23 cellular contexts compared by ENCODE assay signal in genomic region chr11:133937015-133937414, GRCh38. TPM values are rescaled to one million over a fixed set of nuclear protein-coding genes. Genes with fewer than 3 reads are reported as not detected.
DNase-seq lines count a peak whose midpoint lies in the region; ATAC-seq and TF ChIP-seq lines count a peak whose summit lies in the region.
"Had no signal": no experiment of that assay in that cellular context is flagged by ENCODE, and none has a peak within 500 bp of the region (broad histone marks: within the 10 kb centered on the region; RNA-seq: fewer than 3 reads in every experiment).

No MANE protein-coding gene starts in this region.

- H3K4me3 ChIP-seq in BE2C (ENCODE audit: low read depth, low read length) = peak overlapping the region; percentile 30
- H3K4me3 ChIP-seq in H7 (ENCODE audit: insufficient read depth, low read depth, low read length) = no peak overlapping the region
- no peak overlapping the region for H3K4me3 ChIP-seq in gastroesophageal sphincter
- no peak overlapping the region for H3K4me3 ChIP-seq in neuronal stem cell (ENCODE audit: low read length in 2 of 2)
- H3K4me3 ChIP-seq: A549, GM23338, Peyer's patch, SK-N-MC had no signal

- H2BK12ac ChIP-seq in neuronal stem cell (ENCODE audit: low read length) = no peak overlapping the region

- H3K4me2 ChIP-seq in neuronal stem cell (ENCODE audit: insufficient read depth, low read length, poor library complexity, severe bottlenecking) = no peak overlapping the region
- H3K4me2 ChIP-seq: A549, GM23338 had no signal

- H4K91ac ChIP-seq in neuronal stem cell (ENCODE audit: low read depth, low read length, poor library complexity) = no peak overlapping the region

- no peak overlapping the region for H3K18ac ChIP-seq in neuronal stem cell (ENCODE audit: low read length)

- H4K8ac ChIP-seq in neuronal stem cell (ENCODE audit: low read depth, low read length) = no peak overlapping the region

- no peaks in the 10 kb centered on the region for H3K27me3 ChIP-seq in BE2C
- no peaks in the 10 kb centered on the region for H3K27me3 ChIP-seq in H7 (ENCODE audit: control insufficient read depth, insufficient read depth, low read length)
- no peaks in the 10 kb centered on the region for H3K27me3 ChIP-seq in gastroesophageal sphincter
- H3K27me3 ChIP-seq in neuronal stem cell (ENCODE audit: control insufficient read depth in 3 of 3, insufficient read depth in 3 of 3, low read depth in 1 of 3, low read length in 3 of 3) = no peaks in the 10 kb centered on the region
- H3K27me3 ChIP-seq: Peyer's patch had no signal

- DNase-seq in BE2C = peak; percentile 88
- peak; percentile 34 for DNase-seq in H7
- no peak for DNase-seq in neuronal stem cell (ENCODE audit: low spot score)
- DNase-seq in activated effector memory CD4-positive, alpha-beta T cell treated with Interleukin-2 at 50 U/mL for 16 hours = no peak
- no peak for DNase-seq in NCI-H82 treated with DMSO at 0.1 percent for 48 hours (lab: John Stamatoyannopoulos, UW; ENCODE audit: unreplicated experiment)
- DNase-seq: CD4-positive, CD25-positive, alpha-beta regulatory T cell; COR-L47; DND-41; HCEC 1CT; KBM-7; MM.1S; NCI-H1092 treated with DMSO at 0.1 percent for 48 hours; NCI-H2081; NCI-H2171; NCI-H345; NCI-H524; NCI-H774; Peyer's patch had no signal

- H3K23ac ChIP-seq in neuronal stem cell (ENCODE audit: low read depth, low read length, poor library complexity) = peak overlapping the region; percentile 85

- WGBS in gastroesophageal sphincter (ENCODE audit: low coverage in 1 of 2), 2 donors = no CpG with 5 or more reads among the region's 13 CpGs
- no CpG with 5 or more reads among the region's 13 CpGs for WGBS in neuronal stem cell (ENCODE audit: extremely low coverage in 2 of 2, insufficient read length in 2 of 2, insufficient replicate concordance in 1 of 2), 2 donors

- no peak overlapping the region for H3K14ac ChIP-seq in neuronal stem cell (ENCODE audit: low read length)

- ATAC-seq in gastroesophageal sphincter (no peak), GM18909 (IDR thresholded peaks at IDR 0.05; ENCODE audit: poor library complexity, unreplicated experiment) (no peak)
- ATAC-seq: A549, GM23338 had no signal

- TF ChIP-seq EP300 in gastroesophageal sphincter (IDR thresholded peaks at IDR 0.05) = no peak

- H2BK15ac ChIP-seq in neuronal stem cell (ENCODE audit: low read length) = no peak overlapping the region

- no peaks in the 10 kb centered on the region for H3K9me3 ChIP-seq in BE2C
- H3K9me3 ChIP-seq in gastroesophageal sphincter = no peaks in the 10 kb centered on the region
- no peaks in the 10 kb centered on the region for H3K9me3 ChIP-seq in neuronal stem cell (replicated peaks in 1 of 2; ENCODE audit: control insufficient read depth in 2 of 2, insufficient read depth in 1 of 2, low read depth in 1 of 2, low read length in 2 of 2)
- H3K9me3 ChIP-seq: A549, Peyer's patch had no signal

- no peak overlapping the region for H2AK5ac ChIP-seq in neuronal stem cell (ENCODE audit: low read depth, low read length)

- TF ChIP-seq CTCF in BE2C (IDR thresholded peaks at IDR 0.05; ENCODE audit: low read depth, low read length) = no peak; the same call in 1 of the 2 replicates
- no peak for TF ChIP-seq CTCF in gastroesophageal sphincter (IDR thresholded peaks at IDR 0.05)

- H3K9ac ChIP-seq in neuronal stem cell (ENCODE audit: low read depth, low read length, poor library complexity) = peak overlapping the region; percentile 33

- TF ChIP-seq POLR2A in gastroesophageal sphincter (IDR thresholded peaks at IDR 0.05) = no peak

- H3K27ac ChIP-seq in gastroesophageal sphincter (peak overlapping the region in 3 of 4 donors; percentile 6 to 66 (median 44)), neuronal stem cell (replicated peaks; ENCODE audit: low read length) (no peak overlapping the region)
- H3K27ac ChIP-seq: A549, Peyer's patch, SK-N-MC had no signal

- no peak overlapping the region for H2BK5ac ChIP-seq in neuronal stem cell (ENCODE audit: low read length)

- no peak overlapping the region for H2BK120ac ChIP-seq in neuronal stem cell (ENCODE audit: low read depth, low read length)

- H3K4me1 ChIP-seq in BE2C = peaks cover 44% of the 10 kb centered on the region
- H3K4me1 ChIP-seq in gastroesophageal sphincter = peaks cover 0 to 36% (median 0%) of the 10 kb centered on the region in 3 donors
- peaks cover 15% of the 10 kb centered on the region in 2 donors for H3K4me1 ChIP-seq in neuronal stem cell (ENCODE audit: control insufficient read depth in 2 of 2, insufficient read depth in 1 of 2, low read depth in 1 of 2, low read length in 2 of 2)
- H3K4me1 ChIP-seq: A549 had no signal

- peaks cover 74% of the 10 kb centered on the region for H3K36me3 ChIP-seq in BE2C
- peaks cover 8% of the 10 kb centered on the region for H3K36me3 ChIP-seq in H7 (replicated peaks; ENCODE audit: control insufficient read depth, insufficient read depth, low read length)
- peaks cover 0 to 53% of the 10 kb centered on the region in 2 donors for H3K36me3 ChIP-seq in gastroesophageal sphincter
- H3K36me3 ChIP-seq in neuronal stem cell (replicated peaks in 1 of 2; ENCODE audit: control insufficient read depth in 2 of 2, insufficient read depth in 2 of 2, low read length in 2 of 2) = peaks cover 6% of the 10 kb centered on the region in 2 donors
- H3K36me3 ChIP-seq: Peyer's patch had no signal

- H2AFZ ChIP-seq in neuronal stem cell (ENCODE audit: low read length) = no peak overlapping the region
- H2AFZ ChIP-seq: GM23338 had no signal

- no peaks in the 10 kb centered on the region for H3K79me1 ChIP-seq in neuronal stem cell (ENCODE audit: low read depth, low read length)

- no peak overlapping the region for H3K4ac ChIP-seq in neuronal stem cell (ENCODE audit: low read length)

RNA-seq across cellular contexts. Expression of gene IGSF9B, which starts 19.8 kb away (rescaled TPM):
- 112 TPM for polyA plus RNA-seq in BE2C (2012; ENCODE audit: insufficient read depth, insufficient read length, low read depth)
- total RNA-seq in H7 (2014; rRNA removed; shearing (Covaris generic)) = 6.1 and 12.4 TPM in 2 replicates
- total RNA-seq in gastroesophageal sphincter = 100 to 1,000 TPM in 1 of 4 donors, 10 to 100 TPM in 3; 24.1 to 120 (median 43.3) TPM
- 3.9 TPM for polyA plus RNA-seq in neuronal stem cell (2013, experiment 1 of 2)
- polyA plus RNA-seq in neuronal stem cell (2013, experiment 2 of 2) = 3.8 TPM

Comparison
In these comparisons a context has a peak if more than half of its experiments do, and no peak if none do; other contexts are left out.
1. DNase-seq: peak in BE2C (single experiment) and H7 (single experiment); none in neuronal stem cell (single experiment), activated effector memory CD4-positive, alpha-beta T cell treated with Interleukin-2 at 50 U/mL for 16 hours (single experiment) and NCI-H82 treated with DMSO at 0.1 percent for 48 hours (single experiment).